9 cellular contexts compared by ENCODE assay signal in the genomic region with DNA sequence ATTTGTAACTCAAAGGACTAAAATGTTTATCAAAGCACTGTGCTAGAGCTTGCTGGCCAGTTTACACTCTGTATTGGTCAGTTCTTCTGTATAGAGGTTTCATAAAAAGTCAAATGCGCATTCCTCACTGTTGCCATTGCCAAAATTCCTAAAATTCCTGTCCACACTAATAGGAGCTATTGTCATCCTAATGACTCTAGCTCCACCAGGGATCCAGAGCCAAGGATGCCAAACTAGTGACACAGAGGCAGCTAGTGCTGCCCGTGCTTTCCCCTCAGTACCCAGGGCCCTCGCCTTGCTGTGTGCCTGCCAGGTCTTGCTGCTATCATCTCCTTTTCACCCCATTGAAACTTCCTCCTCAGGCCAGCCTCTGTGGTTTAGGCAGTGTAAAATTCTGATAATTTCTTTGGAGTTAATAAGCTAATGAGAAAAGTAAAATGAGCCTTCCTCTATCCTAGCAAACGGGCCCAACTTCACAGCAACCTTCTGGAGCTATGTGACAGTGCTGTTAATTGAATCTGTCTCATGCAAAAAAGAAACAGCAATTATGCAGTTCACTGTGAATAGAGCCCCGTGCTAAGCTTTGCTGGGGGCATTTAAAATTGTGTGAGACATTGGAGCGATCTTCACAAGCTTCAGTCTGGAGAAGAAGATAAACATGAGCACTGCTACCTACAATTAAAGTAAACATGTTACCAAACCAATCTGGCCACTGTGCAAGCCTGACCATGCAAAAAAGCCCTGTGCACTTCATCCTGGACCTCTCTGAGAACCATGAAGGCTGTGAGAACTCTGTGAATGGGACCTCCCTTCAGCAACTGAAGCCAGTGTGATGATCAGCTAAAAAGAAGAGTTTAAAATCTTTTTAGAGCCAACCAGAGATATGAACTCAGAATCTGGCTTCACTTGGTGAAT. TPM values are rescaled to one million over a fixed set of nuclear protein-coding genes. Genes with fewer than 3 reads are reported as not detected.
A peak's percentile ranks its signal among the peaks of the same experiment; 100 is the strongest.
DNase-seq lines count a peak whose midpoint lies in the region; ATAC-seq, FAIRE-seq and TF ChIP-seq lines count a peak whose summit lies in the region.
"Had no signal": no experiment of that assay in that cellular context is flagged by ENCODE, and none has a peak within 500 bp of the region (broad histone marks: within the 10 kb centered on the region; RNA-seq: fewer than 3 reads in every experiment).

No MANE protein-coding gene starts in this region.

- ATAC-seq in HepG2, result peak; percentile 95
- ATAC-seq in GM19328 (IDR thresholded peaks at IDR 0.05; ENCODE audit: unreplicated experiment), result no peak
- no peak for ATAC-seq in activated CD8-positive, alpha-beta T cell treated with anti-CD3 and anti-CD28 coated beads for 36 hours
- ATAC-seq in HG03521 (IDR thresholded peaks at IDR 0.05; ENCODE audit: unreplicated experiment), result no peak

- no TSS peak for BruUV-seq in HepG2 (replicated peaks; lab: Mats Ljungman, UMichigan)

- peak overlapping the region; percentile 64 for H3K4me2 ChIP-seq in HepG2 (ENCODE audit: low read depth, low read length)
- H3K4me2 ChIP-seq: BLaER1 treated with 17β-estradiol and CSF1 and Interleukin-3, amounts not matched to agents 10 nM and 100 nM had no signal

- H3K4me3 ChIP-seq in coronary artery, result peak overlapping the region; percentile 28
- peak overlapping the region in 1 of 3 experiments; percentile 39; a peak in 1 of 6 replicates for H3K4me3 ChIP-seq in HepG2 (replicated peaks in 1 of 3; ENCODE audit: insufficient read depth in 1 of 3, low read depth in 2 of 3, low read length in 3 of 3)
- H3K4me3 ChIP-seq: BLaER1 treated with 17β-estradiol and CSF1 and Interleukin-3, amounts not matched to agents 10 nM and 100 nM had no signal

- H3K79me2 ChIP-seq in HepG2 (ENCODE audit: insufficient read depth, low read length), result no peaks in the 10 kb centered on the region

- H3K9me3 ChIP-seq in HepG2 (ENCODE audit: low read length), result no peaks in the 10 kb centered on the region

- H3K4me3 Mint-ChIP-seq in activated CD8-positive, alpha-beta T cell treated with anti-CD3 and anti-CD28 coated beads for 36 hours, result no peak overlapping the region
- no peak overlapping the region for H3K4me3 Mint-ChIP-seq in CD14-positive monocyte

- no peak overlapping the region for H3K27ac Mint-ChIP-seq in activated CD8-positive, alpha-beta T cell treated with anti-CD3 and anti-CD28 coated beads for 36 hours
- no peak overlapping the region for H3K27ac Mint-ChIP-seq in CD14-positive monocyte

- TF ChIP-seq CTCF in coronary artery (IDR thresholded peaks at IDR 0.05), result no peak
- no peak for TF ChIP-seq CTCF in HepG2 (CRISPR knock-in tag; IDR thresholded peaks at IDR 0.05)
- TF ChIP-seq CTCF in activated CD8-positive, alpha-beta T cell treated with anti-CD3 and anti-CD28 coated beads for 36 hours (IDR thresholded peaks at IDR 0.05), result no peak
- no peak for TF ChIP-seq CTCF in CD14-positive monocyte (IDR thresholded peaks at IDR 0.05)

- H3K27me3 ChIP-seq in HepG2 (ENCODE audit: control insufficient read depth in 1 of 2, insufficient read depth in 2 of 2, low read length in 2 of 2), result no peaks in the 10 kb centered on the region
- H3K27me3 ChIP-seq: BLaER1 treated with 17β-estradiol and CSF1 and Interleukin-3, amounts not matched to agents 10 nM and 100 nM had no signal

- no peaks in the 10 kb centered on the region for H3K36me3 Mint-ChIP-seq in activated CD8-positive, alpha-beta T cell treated with anti-CD3 and anti-CD28 coated beads for 36 hours (ENCODE audit: low read depth)
- H3K36me3 Mint-ChIP-seq in CD14-positive monocyte, result no peaks in the 10 kb centered on the region

- CTCF ChIA-PET in HepG2 (lab: Yijun Ruan, JAX; ENCODE audit: low intra/inter-chr PET ratio, low total read pairs), result no interaction called here
- CTCF ChIA-PET in activated CD8-positive, alpha-beta T cell treated with anti-CD3 and anti-CD28 coated beads for 36 hours (lab: Charles Lee), result interaction anchor here (2.4 kb wide), 1 partner anchor 26 kb away, joined by 7 read pairs; no protein-coding TSS in a partner anchor

- H3K4me1 Mint-ChIP-seq in activated CD8-positive, alpha-beta T cell treated with anti-CD3 and anti-CD28 coated beads for 36 hours (ENCODE audit: low read depth), result peaks cover 16% of the 10 kb centered on the region
- H3K4me1 Mint-ChIP-seq in CD14-positive monocyte, result no peaks in the 10 kb centered on the region

- TF ChIP-seq EP300 in HepG2 (IDR thresholded peaks at IDR 0.05; ENCODE audit: low read depth in 2 of 2, low read length in 2 of 2) (no peak), HepG2 (CRISPR knock-in tag; IDR thresholded peaks at IDR 0.05; ENCODE audit: borderline replicate concordance) (no peak)

- TF ChIP-seq POLR2A in HepG2 (IDR thresholded peaks at IDR 0.05; ENCODE audit: insufficient read depth in 1 of 2, low read depth in 2 of 2, low read length in 2 of 2), result no peak

- no peak overlapping the region for H3K9ac ChIP-seq in HepG2 (ENCODE audit: insufficient read depth, low read depth, low read length)
- H3K9ac ChIP-seq: BLaER1 treated with 17β-estradiol and CSF1 and Interleukin-3, amounts not matched to agents 10 nM and 100 nM had no signal

- H4K20me1 ChIP-seq in HepG2 (ENCODE audit: insufficient read depth, low read length), result no peaks in the 10 kb centered on the region
- H4K20me1 ChIP-seq: BLaER1 treated with 17β-estradiol and CSF1 and Interleukin-3, amounts not matched to agents 10 nM and 100 nM had no signal

- no peaks in the 10 kb centered on the region for H3K36me3 ChIP-seq in HepG2 (replicated peaks in 1 of 2; ENCODE audit: control insufficient read depth in 1 of 2, insufficient read depth in 2 of 2, low read length in 2 of 2)
- H3K36me3 ChIP-seq: BLaER1 treated with 17β-estradiol and CSF1 and Interleukin-3, amounts not matched to agents 10 nM and 100 nM had no signal

- DNase-seq in A172 (ENCODE audit: low spot score) (peak; percentile 98), LHCN-M2 (ENCODE audit: low read depth) (peak; percentile 95), coronary artery (ENCODE audit: low spot score) (no peak), HepG2 (ENCODE audit: low spot score) (peak; percentile 37), CD14-positive monocyte (ENCODE audit: low spot score) (no peak)
- no peak for DNase-seq in activated CD8-positive, alpha-beta T cell treated with anti-CD3 and anti-CD28 coated beads for 36 hours

- TF ChIP-seq RAD21 in HepG2 (CRISPR knock-in tag; IDR thresholded peaks at IDR 0.05), result no peak

- no peak for FAIRE-seq in HepG2 (lab: Jason Lieb, UNC)

- H2AFZ ChIP-seq in HepG2 (ENCODE audit: low read length), result no peak overlapping the region

- POLR2A ChIA-PET in HepG2 (lab: Yijun Ruan, JAX), result no interaction called here
- POLR2A ChIA-PET in activated CD8-positive, alpha-beta T cell treated with anti-CD3 and anti-CD28 coated beads for 36 hours (lab: Charles Lee), result no interaction called here

- H3K4me1 ChIP-seq in HepG2 (ENCODE audit: insufficient read depth, low read length), result peaks cover 15% of the 10 kb centered on the region
- H3K4me1 ChIP-seq: BLaER1 treated with 17β-estradiol and CSF1 and Interleukin-3, amounts not matched to agents 10 nM and 100 nM had no signal

- intact Hi-C loops in HepG2 (cut with micrococcal nuclease; ENCODE audit: unreplicated experiment) (no loop called here), CD14-positive monocyte (cut with micrococcal nuclease) (no loop called here)
- intact Hi-C loops in activated CD8-positive, alpha-beta T cell treated with anti-CD3 and anti-CD28 coated beads for 36 hours (cut with micrococcal nuclease), result no loop called here

- WGBS in HepG2 (ENCODE audit: low lambda C conversion rate), result 0% methylated on average over 6 of the region's 6 CpGs

- H3K9me3 Mint-ChIP-seq in activated CD8-positive, alpha-beta T cell treated with anti-CD3 and anti-CD28 coated beads for 36 hours, result peaks cover 3% of the 10 kb centered on the region
- H3K9me3 Mint-ChIP-seq in CD14-positive monocyte, result peaks cover 2 to 7% (median 4%) of the 10 kb centered on the region in 7 donors

- H3K27me3 Mint-ChIP-seq in activated CD8-positive, alpha-beta T cell treated with anti-CD3 and anti-CD28 coated beads for 36 hours, result peaks cover 15% of the 10 kb centered on the region
- peaks cover 3 to 5% (median 3%) of the 10 kb centered on the region in 3 donors for H3K27me3 Mint-ChIP-seq in CD14-positive monocyte (ENCODE audit: low read depth in 3 of 3)

- in situ Hi-C loops in HepG2 (cut with HindIII; ENCODE audit: extremely low pct_ligation_motif_present, low pct_unique_long_range_greater_than_20kb), result no loop called here

- H3K27ac ChIP-seq in coronary artery, result peak overlapping the region; percentile 7 to 29
- H3K27ac ChIP-seq in HepG2 (ENCODE audit: extremely low read length, insufficient read depth, low read length), result no peak overlapping the region
- H3K27ac ChIP-seq: BLaER1 treated with 17β-estradiol and CSF1 and Interleukin-3, amounts not matched to agents 10 nM and 100 nM had no signal

RNA-seq across cellular contexts. Expression of a gene that starts 43.1 kb away (rescaled TPM):
- 188 and 216 TPM in 2 replicates for total RNA-seq in A172 (2014; rRNA removed; shearing (Covaris generic))
- 14.6 and 15.0 TPM in 2 replicates for total RNA-seq in LHCN-M2 (2014; rRNA removed)
- polyA plus RNA-seq in LHCN-M2 (2012), result 8.8 TPM
- 0.02 and 0.04 TPM in 2 replicates for total RNA-seq in HepG2 (2016; rRNA removed; fragmentation: Illumina TruSeq; extraction: Trizol)
- total RNA-seq in HepG2 (2016; cell fraction: cytosol; rRNA removed; fragmentation: Illumina TruSeq; extraction: Trizol; ENCODE audit: low read depth), result not detected in 2 replicates
- 0.02 and 0.03 TPM in 2 replicates for total RNA-seq in HepG2 (2016; cell fraction: insoluble cytoplasmic fraction; rRNA removed; fragmentation: Illumina TruSeq; extraction: Trizol)
- total RNA-seq in HepG2 (2016; cell fraction: membrane; rRNA removed; fragmentation: Illumina TruSeq; extraction: Trizol), result 0.03 TPM in 1 of 2 replicates, not detected in the other
- 0.09 TPM in 1 of 2 replicates, not detected in the other for total RNA-seq in HepG2 (2016; cell fraction: nucleus; rRNA removed; fragmentation: Illumina TruSeq; extraction: Trizol)
- polyA plus RNA-seq in HepG2 (2011; rRNA removed), result 0.01 TPM in 2 replicates
- polyA plus RNA-seq in HepG2 (2011; cell fraction: cytosol; rRNA removed), result 0.01 and 0.03 TPM in 2 replicates
- not detected in 2 replicates for polyA plus RNA-seq in HepG2 (2011; cell fraction: nucleus; rRNA removed)
- 0.03 TPM in 1 of 2 replicates, not detected in the other for polyA plus RNA-seq in HepG2 (2012)
- polyA plus RNA-seq in HepG2 (2016; cell fraction: cytosol; fragmentation: Illumina TruSeq; extraction: Trizol; ENCODE audit: low read depth), result not detected in 2 replicates
- 0.11 TPM in 1 of 2 replicates, not detected in the other for polyA plus RNA-seq in HepG2 (2016; cell fraction: insoluble cytoplasmic fraction; fragmentation: Illumina TruSeq; extraction: Trizol; ENCODE audit: low read depth)
- not detected in 2 replicates for polyA plus RNA-seq in HepG2 (2016; cell fraction: membrane; fragmentation: Illumina TruSeq; extraction: Trizol; ENCODE audit: low read depth)
- polyA plus RNA-seq in HepG2 (2016; cell fraction: nucleus; fragmentation: Illumina TruSeq; extraction: Trizol; ENCODE audit: insufficient read depth, low read depth), result 0.07 TPM in 1 of 2 replicates, not detected in the other
- polyA minus RNA-seq in HepG2 (2011; rRNA and poly(A)+ RNA removed; ENCODE audit: low replicate concordance), result 0.06 and 4.7 TPM in 2 replicates
- not detected in 2 replicates for polyA minus RNA-seq in HepG2 (2011; cell fraction: cytosol; rRNA and poly(A)+ RNA removed)
- 0.12 TPM in 1 of 2 replicates, not detected in the other for polyA minus RNA-seq in HepG2 (2011; cell fraction: nucleus; rRNA and poly(A)+ RNA removed)
- total RNA-seq in activated CD8-positive, alpha-beta T cell treated with anti-CD3 and anti-CD28 coated beads for 36 hours, result under 1 TPM in 1 of 2 experiments, not detected in 1; 0.13 TPM
- not detected for polyA plus RNA-seq in CD14-positive monocyte

RNA-seq across cellular contexts. Expression of a gene that starts 51.1 kb away (rescaled TPM):
- total RNA-seq in A172 (2014; rRNA removed; shearing (Covaris generic)), result 3.3 and 5.2 TPM in 2 replicates
- 3.3 and 5.5 TPM in 2 replicates for total RNA-seq in LHCN-M2 (2014; rRNA removed)
- 2.2 TPM for polyA plus RNA-seq in LHCN-M2 (2012)
- total RNA-seq in HepG2 (2016; rRNA removed; fragmentation: Illumina TruSeq; extraction: Trizol), result 1.7 and 2.1 TPM in 2 replicates
- total RNA-seq in HepG2 (2016; cell fraction: cytosol; rRNA removed; fragmentation: Illumina TruSeq; extraction: Trizol; ENCODE audit: low read depth), result 0.18 and 0.20 TPM in 2 replicates
- 1.5 and 2.4 TPM in 2 replicates for total RNA-seq in HepG2 (2016; cell fraction: insoluble cytoplasmic fraction; rRNA removed; fragmentation: Illumina TruSeq; extraction: Trizol)
- total RNA-seq in HepG2 (2016; cell fraction: membrane; rRNA removed; fragmentation: Illumina TruSeq; extraction: Trizol), result 0.90 TPM in 2 replicates
- total RNA-seq in HepG2 (2016; cell fraction: nucleus; rRNA removed; fragmentation: Illumina TruSeq; extraction: Trizol), result 1.0 and 1.2 TPM in 2 replicates
- polyA plus RNA-seq in HepG2 (2011; rRNA removed), result 0.29 and 0.32 TPM in 2 replicates
- 0.17 and 0.35 TPM in 2 replicates for polyA plus RNA-seq in HepG2 (2011; cell fraction: cytosol; rRNA removed)
- polyA plus RNA-seq in HepG2 (2011; cell fraction: nucleus; rRNA removed), result 0.18 and 0.29 TPM in 2 replicates
- polyA plus RNA-seq in HepG2 (2012), result 1.0 and 1.5 TPM in 2 replicates
- polyA plus RNA-seq in HepG2 (2016; cell fraction: cytosol; fragmentation: Illumina TruSeq; extraction: Trizol; ENCODE audit: low read depth), result 0.08 and 0.09 TPM in 2 replicates
- polyA plus RNA-seq in HepG2 (2016; cell fraction: insoluble cytoplasmic fraction; fragmentation: Illumina TruSeq; extraction: Trizol; ENCODE audit: low read depth), result 1.3 and 1.6 TPM in 2 replicates
- 0.26 and 0.31 TPM in 2 replicates for polyA plus RNA-seq in HepG2 (2016; cell fraction: membrane; fragmentation: Illumina TruSeq; extraction: Trizol; ENCODE audit: low read depth)
- 0.57 and 1.1 TPM in 2 replicates for polyA plus RNA-seq in HepG2 (2016; cell fraction: nucleus; fragmentation: Illumina TruSeq; extraction: Trizol; ENCODE audit: insufficient read depth, low read depth)
- polyA minus RNA-seq in HepG2 (2011; rRNA and poly(A)+ RNA removed; ENCODE audit: low replicate concordance), result 0.24 and 0.77 TPM in 2 replicates
- 0.79 and 0.89 TPM in 2 replicates for polyA minus RNA-seq in HepG2 (2011; cell fraction: cytosol; rRNA and poly(A)+ RNA removed)
- 2.3 and 4.0 TPM in 2 replicates for polyA minus RNA-seq in HepG2 (2011; cell fraction: nucleus; rRNA and poly(A)+ RNA removed)
- total RNA-seq in activated CD8-positive, alpha-beta T cell treated with anti-CD3 and anti-CD28 coated beads for 36 hours, result under 1 TPM; 0.74 to 0.89 TPM
- polyA plus RNA-seq in CD14-positive monocyte, result 1 to 10 TPM in 1 of 2 donors, under 1 TPM in 1; 0.52 to 1.0 TPM

Comparison
In these comparisons a context has a peak if more than half of its experiments do, and no peak if none do; other contexts are left out.
1. DNase-seq: peak in A172 (single experiment), LHCN-M2 (single experiment) and HepG2 (single experiment); none in coronary artery (single experiment), activated CD8-positive, alpha-beta T cell treated with anti-CD3 and anti-CD28 coated beads for 36 hours (single experiment) and CD14-positive monocyte (single experiment).
2. RNA of a gene that starts 43.1 kb away (total RNA-seq): 188 to 216 TPM in A172 and 14.6 to 15.0 TPM in LHCN-M2; 0.13 TPM in activated CD8-positive, alpha-beta T cell treated with anti-CD3 and anti-CD28 coated beads for 36 hours and 0.02 to 0.09 TPM in HepG2; every median in the first group is over 10 times any median in the second.